In the genomic region with DNA sequence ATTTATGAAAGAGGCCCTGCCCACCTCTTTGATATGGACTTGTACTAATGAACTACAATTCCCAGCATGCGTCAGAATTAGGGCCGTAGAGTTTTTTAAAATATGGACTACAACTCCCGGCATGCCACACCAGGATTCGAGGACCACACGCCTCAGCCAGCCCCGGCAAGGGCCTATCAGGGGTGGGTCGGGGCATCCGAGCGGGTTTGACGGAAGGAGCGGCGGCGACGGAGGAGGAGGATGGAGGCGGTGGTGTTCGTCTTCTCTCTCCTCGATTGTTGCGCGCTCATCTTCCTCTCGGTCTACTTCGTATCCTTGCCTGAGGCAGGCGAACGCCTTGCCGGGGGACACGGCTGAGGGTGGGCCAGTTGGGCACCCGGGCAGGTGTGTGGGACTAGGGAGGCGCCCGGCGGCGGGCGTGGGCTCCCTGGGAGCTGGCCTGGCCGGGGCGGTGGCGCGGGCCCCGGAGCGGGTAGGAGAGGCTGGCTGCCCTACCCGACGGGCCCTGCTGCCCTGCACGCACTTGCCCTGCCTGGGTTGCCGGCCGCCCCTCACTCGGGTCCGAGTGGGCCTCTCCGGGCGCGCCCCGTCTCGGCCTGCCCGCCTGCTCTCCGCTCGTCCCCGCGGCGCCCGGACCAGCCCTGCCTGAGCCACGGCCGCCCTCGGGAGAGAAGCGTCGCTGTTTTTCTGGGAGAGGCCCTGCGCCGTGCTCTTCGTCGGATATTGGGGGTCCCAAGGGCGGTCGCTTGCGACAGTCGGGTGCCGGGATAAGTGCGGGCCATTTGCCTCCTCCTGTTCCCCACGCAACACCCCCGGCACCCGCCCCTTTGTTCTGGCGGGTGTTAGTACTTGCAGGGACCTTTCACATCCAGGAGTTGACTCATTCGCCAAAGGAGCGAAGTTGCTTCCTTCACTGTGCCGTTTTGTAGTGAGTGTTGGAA, we compare ENCODE assay signal across 1 cellular context.
TF ChIP-seq lines count a peak whose summit lies in the region.

Gene CNIH4, plus strand, starts transcription at position 195 of the 941 bp plus-strand sequence. Its CDS starts 46 bp downstream, at position 241.

TF ChIP-seq in WTC11, 78 proteins besides CTCF, POLR2A, EP300 and RAD21 (continued from another document):
- TF ChIP-seq, protein P1, sequence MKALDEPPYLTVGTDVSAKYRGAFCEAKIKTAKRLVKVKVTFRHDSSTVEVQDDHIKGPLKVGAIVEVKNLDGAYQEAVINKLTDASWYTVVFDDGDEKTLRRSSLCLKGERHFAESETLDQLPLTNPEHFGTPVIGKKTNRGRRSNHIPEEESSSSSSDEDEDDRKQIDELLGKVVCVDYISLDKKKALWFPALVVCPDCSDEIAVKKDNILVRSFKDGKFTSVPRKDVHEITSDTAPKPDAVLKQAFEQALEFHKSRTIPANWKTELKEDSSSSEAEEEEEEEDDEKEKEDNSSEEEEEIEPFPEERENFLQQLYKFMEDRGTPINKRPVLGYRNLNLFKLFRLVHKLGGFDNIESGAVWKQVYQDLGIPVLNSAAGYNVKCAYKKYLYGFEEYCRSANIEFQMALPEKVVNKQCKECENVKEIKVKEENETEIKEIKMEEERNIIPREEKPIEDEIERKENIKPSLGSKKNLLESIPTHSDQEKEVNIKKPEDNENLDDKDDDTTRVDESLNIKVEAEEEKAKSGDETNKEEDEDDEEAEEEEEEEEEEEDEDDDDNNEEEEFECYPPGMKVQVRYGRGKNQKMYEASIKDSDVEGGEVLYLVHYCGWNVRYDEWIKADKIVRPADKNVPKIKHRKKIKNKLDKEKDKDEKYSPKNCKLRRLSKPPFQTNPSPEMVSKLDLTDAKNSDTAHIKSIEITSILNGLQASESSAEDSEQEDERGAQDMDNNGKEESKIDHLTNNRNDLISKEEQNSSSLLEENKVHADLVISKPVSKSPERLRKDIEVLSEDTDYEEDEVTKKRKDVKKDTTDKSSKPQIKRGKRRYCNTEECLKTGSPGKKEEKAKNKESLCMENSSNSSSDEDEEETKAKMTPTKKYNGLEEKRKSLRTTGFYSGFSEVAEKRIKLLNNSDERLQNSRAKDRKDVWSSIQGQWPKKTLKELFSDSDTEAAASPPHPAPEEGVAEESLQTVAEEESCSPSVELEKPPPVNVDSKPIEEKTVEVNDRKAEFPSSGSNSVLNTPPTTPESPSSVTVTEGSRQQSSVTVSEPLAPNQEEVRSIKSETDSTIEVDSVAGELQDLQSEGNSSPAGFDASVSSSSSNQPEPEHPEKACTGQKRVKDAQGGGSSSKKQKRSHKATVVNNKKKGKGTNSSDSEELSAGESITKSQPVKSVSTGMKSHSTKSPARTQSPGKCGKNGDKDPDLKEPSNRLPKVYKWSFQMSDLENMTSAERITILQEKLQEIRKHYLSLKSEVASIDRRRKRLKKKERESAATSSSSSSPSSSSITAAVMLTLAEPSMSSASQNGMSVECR (CRISPR knock-in tag; IDR thresholded peaks at IDR 0.05; ENCODE audit: borderline replicate concordance) = peak; percentile 87; the same call in 1 of the 2 replicates
- TF ChIP-seq NFYB (CRISPR knock-in tag; conservative IDR thresholded peaks at IDR 0.05; ENCODE audit: low read depth) (peak; percentile 43; the same call in 1 of the 2 replicates), SP1 (CRISPR knock-in tag; conservative IDR thresholded peaks at IDR 0.05) (peak; percentile 65), SMAD3 (CRISPR knock-in tag; IDR thresholded peaks at IDR 0.05; ENCODE audit: borderline replicate concordance) (no peak), HMGA2 (CRISPR knock-in tag; IDR thresholded peaks at IDR 0.05) (no peak), ZBTB43 (CRISPR knock-in tag; IDR thresholded peaks at IDR 0.05) (no peak; the same call in 1 of the 2 replicates), TEAD1 (CRISPR knock-in tag; IDR thresholded peaks at IDR 0.05) (0 out of 2 replicates have a peak, but pooled peaks have one; percentile 17), RELA (CRISPR knock-in tag; IDR thresholded peaks at IDR 0.05; ENCODE audit: borderline replicate concordance) (no peak), GABPB1 (CRISPR knock-in tag; IDR thresholded peaks at IDR 0.05) (peak; percentile 0; the same call in 1 of the 2 replicates), ZNF232 (CRISPR knock-in tag; IDR thresholded peaks at IDR 0.05) (peak; percentile 62; the same call in 1 of the 2 replicates), RORB (CRISPR knock-in tag; IDR thresholded peaks at IDR 0.05) (no peak), HMGXB4 (CRISPR knock-in tag; IDR thresholded peaks at IDR 0.05) (peak; percentile 85), ETV6 (CRISPR knock-in tag; IDR thresholded peaks at IDR 0.05) (peak; percentile 54; the same call in 1 of the 2 replicates), ZNF423 (CRISPR knock-in tag; IDR thresholded peaks at IDR 0.05) (no peak)
- TF ChIP-seq, protein P2, sequence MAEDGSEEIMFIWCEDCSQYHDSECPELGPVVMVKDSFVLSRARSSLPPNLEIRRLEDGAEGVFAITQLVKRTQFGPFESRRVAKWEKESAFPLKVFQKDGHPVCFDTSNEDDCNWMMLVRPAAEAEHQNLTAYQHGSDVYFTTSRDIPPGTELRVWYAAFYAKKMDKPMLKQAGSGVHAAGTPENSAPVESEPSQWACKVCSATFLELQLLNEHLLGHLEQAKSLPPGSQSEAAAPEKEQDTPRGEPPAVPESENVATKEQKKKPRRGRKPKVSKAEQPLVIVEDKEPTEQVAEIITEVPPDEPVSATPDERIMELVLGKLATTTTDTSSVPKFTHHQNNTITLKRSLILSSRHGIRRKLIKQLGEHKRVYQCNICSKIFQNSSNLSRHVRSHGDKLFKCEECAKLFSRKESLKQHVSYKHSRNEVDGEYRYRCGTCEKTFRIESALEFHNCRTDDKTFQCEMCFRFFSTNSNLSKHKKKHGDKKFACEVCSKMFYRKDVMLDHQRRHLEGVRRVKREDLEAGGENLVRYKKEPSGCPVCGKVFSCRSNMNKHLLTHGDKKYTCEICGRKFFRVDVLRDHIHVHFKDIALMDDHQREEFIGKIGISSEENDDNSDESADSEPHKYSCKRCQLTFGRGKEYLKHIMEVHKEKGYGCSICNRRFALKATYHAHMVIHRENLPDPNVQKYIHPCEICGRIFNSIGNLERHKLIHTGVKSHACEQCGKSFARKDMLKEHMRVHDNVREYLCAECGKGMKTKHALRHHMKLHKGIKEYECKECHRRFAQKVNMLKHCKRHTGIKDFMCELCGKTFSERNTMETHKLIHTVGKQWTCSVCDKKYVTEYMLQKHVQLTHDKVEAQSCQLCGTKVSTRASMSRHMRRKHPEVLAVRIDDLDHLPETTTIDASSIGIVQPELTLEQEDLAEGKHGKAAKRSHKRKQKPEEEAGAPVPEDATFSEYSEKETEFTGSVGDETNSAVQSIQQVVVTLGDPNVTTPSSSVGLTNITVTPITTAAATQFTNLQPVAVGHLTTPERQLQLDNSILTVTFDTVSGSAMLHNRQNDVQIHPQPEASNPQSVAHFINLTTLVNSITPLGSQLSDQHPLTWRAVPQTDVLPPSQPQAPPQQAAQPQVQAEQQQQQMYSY (CRISPR knock-in tag; IDR thresholded peaks at IDR 0.05) = peak; percentile 57
